In genomic region chr2:185147361-185147760, GRCh38 we compare ENCODE assay signal across 21 cellular contexts.
"Had no signal": no experiment of that assay in that cellular context is flagged by ENCODE, and none has a peak within 500 bp of the region (broad histone marks: within the 10 kb centered on the region; RNA-seq: fewer than 3 reads in every experiment).

No MANE protein-coding gene starts in this region.

- H3K27ac Mint-ChIP-seq: activated CD8-positive, alpha-beta T cell treated with anti-CD3 and anti-CD28 coated beads for 36 hours; activated naive CD8-positive, alpha-beta T cell treated with anti-CD3 and anti-CD28 coated beads, Interleukin-2, amount 10 ng/mL, durations not matched to agents 7 days and 5 days had no signal

- H3K27me3 Mint-ChIP-seq: activated CD8-positive, alpha-beta T cell treated with anti-CD3 and anti-CD28 coated beads for 36 hours; activated naive CD8-positive, alpha-beta T cell treated with anti-CD3 and anti-CD28 coated beads, Interleukin-2, amount 10 ng/mL, durations not matched to agents 7 days and 5 days had no signal

- DNase-seq: activated CD4-positive, alpha-beta T cell treated with anti-CD3 and anti-CD28 coated beads for 4 hours; activated CD8-positive, alpha-beta memory T cell treated with anti-CD3 and anti-CD28 coated beads, Interleukin-2, amount 50 U/mL, for 48 hours; activated CD8-positive, alpha-beta T cell treated with anti-CD3 and anti-CD28 coated beads for 36 hours; activated naive CD4-positive, alpha-beta T cell treated with anti-CD3 and anti-CD28 coated beads, Interleukin-2, amount 50 U/mL, for 16 hours; activated naive CD8-positive, alpha-beta T cell treated with anti-CD3 and anti-CD28 coated beads, Interleukin-2, amount 10 ng/mL, durations not matched to agents 7 days and 5 days; activated T-cell treated with anti-CD3 and anti-CD28 coated beads, Interleukin-2, amount 50 U/mL, for 1 hour; adrenal gland; anterior cingulate cortex; caudate nucleus; colonic mucosa; KBM-7; NCI-H1105 treated with DMSO at 0.1 percent for 48 hours; NCI-H1436 treated with DMSO at 0.1 percent for 48 hours; NCI-H1930; NCI-H226; NCI-H748 treated with DMSO at 0.1 percent for 48 hours; Right ventricle myocardium superior; SK-N-SH; T-helper 1 cell had no signal

- H3K9me3 Mint-ChIP-seq: activated CD8-positive, alpha-beta T cell treated with anti-CD3 and anti-CD28 coated beads for 36 hours; activated naive CD8-positive, alpha-beta T cell treated with anti-CD3 and anti-CD28 coated beads, Interleukin-2, amount 10 ng/mL, durations not matched to agents 7 days and 5 days had no signal

- H3K36me3 Mint-ChIP-seq: activated naive CD8-positive, alpha-beta T cell treated with anti-CD3 and anti-CD28 coated beads, Interleukin-2, amount 10 ng/mL, durations not matched to agents 7 days and 5 days had no signal

- H3K9me3 ChIP-seq: colonic mucosa, SJCRH30, SK-N-SH had no signal

- H3K27ac ChIP-seq: adrenal gland, colonic mucosa, RWPE1, SJCRH30 had no signal

- H3K4me1 ChIP-seq: adrenal gland, colonic mucosa had no signal

- H3K4me3 ChIP-seq: adrenal gland, colonic mucosa, SJCRH30 had no signal

- H3K27me3 ChIP-seq: adrenal gland, colonic mucosa, SJCRH30 had no signal

- H3K4me1 Mint-ChIP-seq: activated naive CD8-positive, alpha-beta T cell treated with anti-CD3 and anti-CD28 coated beads, Interleukin-2, amount 10 ng/mL, durations not matched to agents 7 days and 5 days had no signal

- H3K36me3 ChIP-seq: adrenal gland, colonic mucosa, SJCRH30 had no signal

- H3K4me3 Mint-ChIP-seq: activated CD8-positive, alpha-beta T cell treated with anti-CD3 and anti-CD28 coated beads for 36 hours; activated naive CD8-positive, alpha-beta T cell treated with anti-CD3 and anti-CD28 coated beads, Interleukin-2, amount 10 ng/mL, durations not matched to agents 7 days and 5 days had no signal
